In genomic region chr14:102829106-102829505, GRCh38 we compare ENCODE assay signal across 20 cellular contexts. TPM values are rescaled to one million over a fixed set of nuclear protein-coding genes. Genes with fewer than 3 reads are reported as not detected.
DNase-seq lines count a peak whose midpoint lies in the region; ATAC-seq, FAIRE-seq and TF ChIP-seq lines count a peak whose summit lies in the region.
"Had no signal": no experiment of that assay in that cellular context is flagged by ENCODE, and none has a peak within 500 bp of the region (broad histone marks: within the 10 kb centered on the region; RNA-seq: fewer than 3 reads in every experiment).

No MANE protein-coding gene starts in this region.

- no peak overlapping the region for H2BK120ac ChIP-seq in IMR-90 (ENCODE audit: low read depth, low read length)

- no peak overlapping the region for H3K4me3 Mint-ChIP-seq in CD4-positive, alpha-beta memory T cell
- H3K4me3 Mint-ChIP-seq: activated naive CD8-positive, alpha-beta T cell; T-cell had no signal

- no peak for TF ChIP-seq POLR2A in IMR-90 (IDR thresholded peaks at IDR 0.05; ENCODE audit: low read depth, low read length)
- TF ChIP-seq POLR2A in GM12878 (IDR thresholded peaks at IDR 0.05; ENCODE audit: low read depth, low read length) = no peak

- no peak for DNase-seq in CD4-positive, alpha-beta memory T cell
- DNase-seq in IMR-90 = peak; percentile 92
- no peak for DNase-seq in GM12878 (ENCODE audit: low read depth, low spot score)
- peak; percentile 54 for DNase-seq in iris pigment epithelial cell (ENCODE audit: low read depth)
- no peak for DNase-seq in GM19238 (ENCODE audit: insufficient read length, low spot score)
- DNase-seq in urothelium cell line (ENCODE audit: low spot score) = no peak
- no peak for DNase-seq in NCI-H2029 (lab: John Stamatoyannopoulos, UW)
- DNase-seq: activated CD4-positive, CD25-positive, alpha-beta regulatory T cell; activated CD8-positive, alpha-beta memory T cell treated with anti-CD3 and anti-CD28 coated beads, Interleukin-2, amount 50 U/mL, for 4 hours; central memory CD4-positive, alpha-beta T cell; heart left ventricle; NCI-H774; RPMI8226; small intestine; stimulated activated naive CD8-positive, alpha-beta T cell treated with anti-CD3 and anti-CD28 coated beads, Interleukin-15, Interleukin-2, amounts not matched to agents 100 U/mL and 50 U/mL, for 24 hours; T-cell; uterus had no signal

- no peak overlapping the region for H3K23ac ChIP-seq in IMR-90 (ENCODE audit: low read depth, low read length)

- H3K9ac ChIP-seq in IMR-90 (ENCODE audit: low read depth, low read length) (no peak overlapping the region), GM12878 (ENCODE audit: control insufficient read depth, insufficient read depth, low read length) (no peak overlapping the region)

- peaks cover 21% of the 10 kb centered on the region for H3K9me1 ChIP-seq in IMR-90 (ENCODE audit: insufficient read depth, low read length)

- intact Hi-C loops in CD4-positive, alpha-beta memory T cell (cut with micrococcal nuclease) = no loop called here
- intact Hi-C loops in IMR-90 (cut with micrococcal nuclease) (loop anchor here (1.0 to 5.0 kb wide), 2 partner anchors 29 to 47 kb away; no protein-coding TSS in a partner anchor), GM12878 (cut with micrococcal nuclease; ENCODE audit: unreplicated experiment) (no loop called here)

- H3K79me1 ChIP-seq in IMR-90 (ENCODE audit: low read depth in 1 of 2, low read length in 2 of 2) = peaks cover 51 to 79% of the 10 kb centered on the region in 2 experiments

- H3K27ac ChIP-seq in CD4-positive, alpha-beta memory T cell (ENCODE audit: low read depth, low read length) = no peak overlapping the region
- H3K27ac ChIP-seq in IMR-90 (ENCODE audit: insufficient read depth, low read length) (peak overlapping the region; percentile 44; the same call in 1 of the 2 replicates), GM12878 (ENCODE audit: control insufficient read depth, insufficient read depth) (no peak overlapping the region)
- H3K27ac ChIP-seq: heart left ventricle, uterus had no signal

- no peak overlapping the region for H2AK5ac ChIP-seq in IMR-90 (ENCODE audit: low read depth, low read length)

- no peaks in the 10 kb centered on the region for H3K9me3 Mint-ChIP-seq in CD4-positive, alpha-beta memory T cell
- H3K9me3 Mint-ChIP-seq: T-cell had no signal

- peaks cover 8% of the 10 kb centered on the region for H3K36me3 ChIP-seq in CD4-positive, alpha-beta memory T cell (ENCODE audit: insufficient read depth, low read length)
- H3K36me3 ChIP-seq in IMR-90 (ENCODE audit: control insufficient read depth, insufficient read depth, low read length) = 0 out of 2 replicates have a peak, but pooled peaks cover 4% of the 10 kb centered on the region
- H3K36me3 ChIP-seq in GM12878 (ENCODE audit: control insufficient read depth in 2 of 2, insufficient read depth in 2 of 2, low read length in 1 of 2) = peaks cover 21 to 29% of the 10 kb centered on the region in 2 experiments
- H3K36me3 ChIP-seq: uterus had no signal

- no peak overlapping the region for H4K5ac ChIP-seq in IMR-90 (ENCODE audit: low read depth, low read length)

- WGBS in IMR-90 (ENCODE audit: extremely low coverage in 2 of 2, insufficient read length in 1 of 2), 2 experiments = 14% methylated on average over 1 of the region's 3 CpGs; no CpG with 5 or more reads in 1 of the 2 experiments
- WGBS in GM12878 (ENCODE audit: insufficient coverage, insufficient replicate concordance, low lambda C conversion rate, missing lambda C conversion rate) = 74% methylated on average over 3 of the region's 3 CpGs

- H2BK20ac ChIP-seq in IMR-90 (ENCODE audit: low read depth, low read length) = no peak overlapping the region

- TF ChIP-seq RAD21 in IMR-90 (IDR thresholded peaks at IDR 0.05; ENCODE audit: low read length) = no peak
- no peak for TF ChIP-seq RAD21 in GM12878 (IDR thresholded peaks at IDR 0.05; ENCODE audit: insufficient read depth, low read depth, low read length)

- H3K56ac ChIP-seq in IMR-90 (ENCODE audit: extremely low read depth, insufficient read depth, low read length) = no peak overlapping the region

- peaks cover 65% of the 10 kb centered on the region for H4K20me1 ChIP-seq in IMR-90 (ENCODE audit: insufficient read depth, low read length)
- peaks cover 14% of the 10 kb centered on the region for H4K20me1 ChIP-seq in GM12878 (ENCODE audit: control insufficient read depth, insufficient read depth)

- RAD21 ChIA-PET in GM12878 (lab: Charles Lee; ENCODE audit: unreplicated experiment) = interaction anchor here (1.4 kb wide), 1 partner anchor 44 kb away, joined by 5 read pairs; no protein-coding TSS in a partner anchor

- no peaks in the 10 kb centered on the region for H3K9me3 ChIP-seq in CD4-positive, alpha-beta memory T cell (ENCODE audit: control insufficient read depth in 1 of 2, low read length in 2 of 2)
- no peaks in the 10 kb centered on the region for H3K9me3 ChIP-seq in IMR-90 (ENCODE audit: control insufficient read depth, insufficient read depth, low read length)
- H3K9me3 ChIP-seq in GM12878 (replicated peaks; ENCODE audit: control insufficient read depth, insufficient read depth, low read length) = no peaks in the 10 kb centered on the region
- H3K9me3 ChIP-seq: heart left ventricle, uterus had no signal

- no peak for TF ChIP-seq EP300 in GM12878 (IDR thresholded peaks at IDR 0.05; ENCODE audit: borderline replicate concordance in 1 of 2, control insufficient read depth in 1 of 2, low read depth in 2 of 2, low read length in 2 of 2)

- H3K36me3 Mint-ChIP-seq in CD4-positive, alpha-beta memory T cell = peaks cover 23 to 50% of the 10 kb centered on the region in 2 donors

- no peaks in the 10 kb centered on the region for H3K27me3 Mint-ChIP-seq in CD4-positive, alpha-beta memory T cell
- H3K27me3 Mint-ChIP-seq: activated naive CD8-positive, alpha-beta T cell; T-cell had no signal

- dilution Hi-C loops in IMR-90 (cut with HindIII; ENCODE audit: low sequenced_read_pairs, unreplicated experiment) = no loop called here

- no peak overlapping the region; the same call in 1 of the 2 replicates for H3K18ac ChIP-seq in IMR-90 (ENCODE audit: low read depth, low read length)

- H3K4me1 Mint-ChIP-seq in CD4-positive, alpha-beta memory T cell = peaks cover 33 to 62% (median 48%) of the 10 kb centered on the region in 4 donors

- H2AK9ac ChIP-seq in IMR-90 (replicated peaks; ENCODE audit: low read depth, low read length, poor library complexity) = no peak overlapping the region

- peak overlapping the region in 5 of 7 donors; percentile 4 to 65 (median 19) for H3K27ac Mint-ChIP-seq in CD4-positive, alpha-beta memory T cell
- H3K27ac Mint-ChIP-seq: activated naive CD8-positive, alpha-beta T cell had no signal

- H2AFZ ChIP-seq in IMR-90 (replicated peaks; ENCODE audit: low read length, poor library complexity) = no peak overlapping the region
- no peak overlapping the region for H2AFZ ChIP-seq in GM12878 (ENCODE audit: control insufficient read depth, low read depth, low read length)

- no peak overlapping the region for H2BK5ac ChIP-seq in IMR-90 (ENCODE audit: low read depth, low read length, poor library complexity, severe bottlenecking)

- BruUV-seq in IMR-90 (replicated peaks; lab: Mats Ljungman, UMichigan) = no TSS peak
- no TSS peak for BruUV-seq in GM12878 (replicated peaks; lab: Mats Ljungman, UMichigan)

- H3K4me1 ChIP-seq in CD4-positive, alpha-beta memory T cell (ENCODE audit: insufficient read depth, low read length) = peaks cover 39% of the 10 kb centered on the region
- H3K4me1 ChIP-seq in IMR-90 (ENCODE audit: control insufficient read depth, insufficient read depth, low read length) = peaks cover 23% of the 10 kb centered on the region
- peaks cover 13% of the 10 kb centered on the region; the same call in 1 of the 2 replicates for H3K4me1 ChIP-seq in GM12878 (ENCODE audit: control insufficient read depth, insufficient read depth, low read length)
- H3K4me1 ChIP-seq: uterus had no signal

- in situ Hi-C loops in IMR-90 (cut with MboI; ENCODE audit: low sequenced_read_pairs) = no loop called here
- in situ Hi-C loops in GM12878 (cut with MboI) = no loop called here

- H4K8ac ChIP-seq in IMR-90 (ENCODE audit: low read depth in 2 of 2, low read length in 2 of 2) = no peak overlapping the region

- ATAC-seq in IMR-90 (ENCODE audit: low read depth) (peak; percentile 84), GM12878 (no peak), GM19397 (IDR thresholded peaks at IDR 0.05; ENCODE audit: unreplicated experiment) (no peak)
- ATAC-seq: HCT116; heart left ventricle; stimulated activated naive CD8-positive, alpha-beta T cell treated with anti-CD3 and anti-CD28 coated beads, Interleukin-15, Interleukin-2, amounts not matched to agents 100 U/mL and 50 U/mL, for 24 hours; T-cell had no signal

- no peaks in the 10 kb centered on the region for H3K27me3 ChIP-seq in CD4-positive, alpha-beta memory T cell (ENCODE audit: insufficient read depth, low read length)
- no peaks in the 10 kb centered on the region for H3K27me3 ChIP-seq in IMR-90 (ENCODE audit: control insufficient read depth, insufficient read depth, low read length)
- H3K27me3 ChIP-seq in GM12878 (replicated peaks in 1 of 2; ENCODE audit: control insufficient read depth in 2 of 2, insufficient read depth in 2 of 2, low read length in 1 of 2) = no peaks in the 10 kb centered on the region
- H3K27me3 ChIP-seq: heart left ventricle, uterus had no signal

- peak overlapping the region; percentile 48 for H3K4me2 ChIP-seq in IMR-90 (ENCODE audit: low read depth, low read length)
- H3K4me2 ChIP-seq in GM12878 (ENCODE audit: control insufficient read depth, insufficient read depth) = no peak overlapping the region

- no peak overlapping the region for H3K4ac ChIP-seq in IMR-90 (ENCODE audit: low read depth, low read length)

- SMC1A ChIA-PET in GM12878 (lab: Charles Lee; ENCODE audit: uncharacterized antibody, unreplicated experiment) = interaction anchor here (0.8 to 2.3 kb wide), 7 partner anchors 8 to 134 kb away, joined by 3 to 9 read pairs (median 3); no protein-coding TSS in a partner anchor

- H4K91ac ChIP-seq in IMR-90 (ENCODE audit: insufficient read depth, low read depth, low read length) = no peak overlapping the region

- CTCF ChIA-PET in CD4-positive, alpha-beta memory T cell (lab: Charles Lee; ENCODE audit: partially characterized antibody) = no interaction called here
- CTCF ChIA-PET in IMR-90 (lab: Yijun Ruan, JAX) = interaction anchor here (0.6 kb wide), 1 partner anchor 140 kb away, joined by 4 read pairs; no protein-coding TSS in a partner anchor
- CTCF ChIA-PET in GM12878 (lab: Yijun Ruan, JAX) = interaction anchor here (1.5 kb wide), 2 partner anchors 46 to 135 kb away, joined by 4 read pairs; no protein-coding TSS in a partner anchor

- no peak overlapping the region for H2BK15ac ChIP-seq in IMR-90 (ENCODE audit: low read depth, low read length)

- no peak overlapping the region for H3K4me3 ChIP-seq in CD4-positive, alpha-beta memory T cell (ENCODE audit: low read length in 2 of 2)
- H3K4me3 ChIP-seq in IMR-90 (ENCODE audit: insufficient read depth, low read depth, low read length) (no peak overlapping the region), GM12878 (no peak overlapping the region)
- H3K4me3 ChIP-seq: heart left ventricle, uterus had no signal

- FAIRE-seq in GM12878 (lab: Jason Lieb, UNC) = no peak
- FAIRE-seq in urothelium cell line (lab: Jason Lieb, UNC) = no peak
- FAIRE-seq: small intestine had no signal

- no peak overlapping the region for H3K14ac ChIP-seq in IMR-90 (replicated peaks; ENCODE audit: low read depth, low read length)

- POLR2A ChIA-PET in CD4-positive, alpha-beta memory T cell (lab: Charles Lee; ENCODE audit: partially characterized antibody) = no interaction called here
- POLR2A ChIA-PET in IMR-90 (lab: Charles Lee; ENCODE audit: unreplicated experiment) (no interaction called here), GM12878 (lab: Charles Lee) (no interaction called here)

- H3K79me2 ChIP-seq in GM12878 (ENCODE audit: control insufficient read depth, insufficient read depth, low read length) = peaks cover 95% of the 10 kb centered on the region

- TF ChIP-seq CTCF in IMR-90 (conservative IDR thresholded peaks at IDR 0.05; ENCODE audit: low read depth, low read length) = no peak
- no peak for TF ChIP-seq CTCF in GM12878 (IDR thresholded peaks at IDR 0.05 in 2 of 3, conservative IDR thresholded peaks at IDR 0.05 in 1 of 3; ENCODE audit: control insufficient read depth in 2 of 3, extremely low read depth in 1 of 3, insufficient read depth in 1 of 3, low read depth in 3 of 3, low read length in 3 of 3)

RNA-seq across cellular contexts. Expression of gene TRAF3, which starts 51.9 kb away (rescaled TPM):
- total RNA-seq in CD4-positive, alpha-beta memory T cell = 10 to 100 TPM; 43.4 to 44.8 TPM
- polyA plus RNA-seq in CD4-positive, alpha-beta memory T cell = 10 to 100 TPM; 14.9 to 21.0 TPM
- 25.3 and 25.6 TPM in 2 replicates for total RNA-seq in IMR-90 (2012; rRNA removed)
- 21.2 TPM in 2 replicates for polyA plus RNA-seq in IMR-90 (2012; rRNA removed)
- polyA plus RNA-seq in IMR-90 (2012; cell fraction: cytosol; rRNA removed) = 10.5 and 14.4 TPM in 2 replicates
- polyA plus RNA-seq in IMR-90 (2012; cell fraction: nucleus; rRNA removed; ENCODE audit: low replicate concordance) = 29.8 and 31.8 TPM in 2 replicates
- total RNA-seq in GM12878 (2013; cell fraction: nucleolus; rRNA removed) = 156 and 174 TPM in 2 replicates
- 33.3 and 40.3 TPM in 2 replicates for total RNA-seq in GM12878 (2014; rRNA removed)
- 34.3 and 36.5 TPM in 2 replicates for total RNA-seq in GM12878 (2014; rRNA removed; fragmentation: Illumina TruSeq; extraction: Trizol)
- 55.2 and 60.1 TPM in 2 replicates for total RNA-seq in GM12878 (2021)
- polyA plus RNA-seq in GM12878 (2011; ENCODE audit: low read depth) = 27.5 TPM
- polyA plus RNA-seq in GM12878 (2011; rRNA removed) = 66.3 and 70.1 TPM in 2 replicates
- polyA plus RNA-seq in GM12878 (2011; cell fraction: cytosol; rRNA removed) = 68.7 and 74.7 TPM in 2 replicates
- 140 and 141 TPM in 2 replicates for polyA plus RNA-seq in GM12878 (2011; cell fraction: nucleus; rRNA removed)
- 47.2 and 61.2 TPM in 2 replicates for polyA plus RNA-seq in GM12878 (2012)
- 18.1 and 33.6 TPM in 2 replicates for polyA plus RNA-seq in GM12878 (2014; fragmentation: Illumina TruSeq; extraction: Trizol)
- 1 to 10 TPM; 3.0 to 4.0 TPM for polyA plus RNA-seq in GM12878 (2014; fragmentation: Nextera tagmentation; extraction: Ambion mirVana)
- 46.1 and 46.3 TPM in 2 replicates for polyA plus RNA-seq in GM12878 (2014; rRNA removed)
- polyA plus RNA-seq in GM12878 (2016; fragmentation: Nextera tagmentation; extraction: Ambion mirVana) = 10 to 100 TPM; 36.4 to 40.9 TPM
- 147 and 149 TPM in 2 replicates for polyA minus RNA-seq in GM12878 (2011; rRNA and poly(A)+ RNA removed)
- polyA minus RNA-seq in GM12878 (2011; cell fraction: cytosol; rRNA and poly(A)+ RNA removed) = 32.7 and 34.7 TPM in 2 replicates
- 56.5 and 77.2 TPM in 2 replicates for polyA minus RNA-seq in GM12878 (2011; cell fraction: nucleus; rRNA and poly(A)+ RNA removed)

Comparison
In these comparisons a context has a peak if more than half of its experiments do, and no peak if none do; other contexts are left out.
1. DNase-seq: peak in IMR-90 (single experiment) and iris pigment epithelial cell (single experiment); none in CD4-positive, alpha-beta memory T cell (0 of 5), GM12878 (single experiment), GM19238 (single experiment), urothelium cell line (single experiment) and NCI-H2029 (single experiment).